ENCODE assay signal across 18 cellular contexts in genomic region chr3:3589715-3590130, GRCh38.
DNase-seq lines count a peak whose midpoint lies in the region; ATAC-seq and TF ChIP-seq lines count a peak whose summit lies in the region.
"Had no signal": no experiment of that assay in that cellular context is flagged by ENCODE, and none has a peak within 500 bp of the region (broad histone marks: within the 10 kb centered on the region; RNA-seq: fewer than 3 reads in every experiment).

No MANE protein-coding gene starts in this region.

- H3K4me1 Mint-ChIP-seq in activated naive CD4-positive, alpha-beta T cell treated with anti-CD3 and anti-CD28 coated beads, Interleukin-2, amount 10 ng/mL, durations not matched to agents 7 days and 5 days, result no peaks in the 10 kb centered on the region

- no peak overlapping the region for H3K4me3 Mint-ChIP-seq in activated naive CD4-positive, alpha-beta T cell treated with anti-CD3 and anti-CD28 coated beads, Interleukin-2, amount 10 ng/mL, durations not matched to agents 7 days and 5 days
- H3K4me3 Mint-ChIP-seq: nephron had no signal

- no peaks in the 10 kb centered on the region for H3K36me3 Mint-ChIP-seq in activated naive CD4-positive, alpha-beta T cell treated with anti-CD3 and anti-CD28 coated beads, Interleukin-2, amount 10 ng/mL, durations not matched to agents 7 days and 5 days

- DNase-seq in AML-193 (lab: John Stamatoyannopoulos, UW) (peak; percentile 99 to 100), HL-60 (ENCODE audit: low read depth in 1 of 2, low spot score in 1 of 2) (peak; percentile 23 to 96), pons (ENCODE audit: low spot score) (no peak), NCI-H446 (lab: John Stamatoyannopoulos, UW) (no peak), nucleus accumbens (lab: John Stamatoyannopoulos, UW) (no peak)
- DNase-seq in activated naive CD4-positive, alpha-beta T cell treated with anti-CD3 and anti-CD28 coated beads, Interleukin-2, amount 10 ng/mL, durations not matched to agents 7 days and 5 days, result no peak
- DNase-seq: activated T-cell treated with anti-CD3 and anti-CD28 coated beads, Interleukin-2, amount 50 U/mL, for 1 hour; DMS79 treated with DMSO at 0.1 percent for 48 hours; foreskin fibroblast; kidney; NCI-H510A had no signal

- TF ChIP-seq CTCF in HL-60 (IDR thresholded peaks at IDR 0.05; ENCODE audit: insufficient read depth, low read length), result no peak

- peak overlapping the region; percentile 99 for H3K27ac ChIP-seq in HL-60 (replicated peaks)
- H3K27ac ChIP-seq: A549, SJSA1, tibial nerve, VCaP had no signal

- H3K27me3 Mint-ChIP-seq in activated naive CD4-positive, alpha-beta T cell treated with anti-CD3 and anti-CD28 coated beads, Interleukin-2, amount 10 ng/mL, durations not matched to agents 7 days and 5 days, result no peaks in the 10 kb centered on the region

- H3K27me3 ChIP-seq in HL-60 (ENCODE audit: insufficient read depth, poor library complexity, severe bottlenecking), result no peaks in the 10 kb centered on the region
- H3K27me3 ChIP-seq: SJSA1, tibial nerve had no signal

- ATAC-seq in GM19023 (IDR thresholded peaks at IDR 0.05; ENCODE audit: unreplicated experiment) (peak; percentile 83), HG02763 (IDR thresholded peaks at IDR 0.05; ENCODE audit: unreplicated experiment) (peak; percentile 75)
- ATAC-seq: A549 had no signal

- no peak overlapping the region for H3K4me3 ChIP-seq in HL-60 (replicated peaks; ENCODE audit: insufficient read depth, low read length)
- H3K4me3 ChIP-seq: A549, SJSA1, tibial nerve had no signal

- CTCF ChIA-PET in activated naive CD4-positive, alpha-beta T cell treated with anti-CD3 and anti-CD28 coated beads, Interleukin-2, amount 10 ng/mL, durations not matched to agents 7 days and 5 days (lab: Charles Lee), result no interaction called here

- H3K27ac Mint-ChIP-seq in activated naive CD4-positive, alpha-beta T cell treated with anti-CD3 and anti-CD28 coated beads, Interleukin-2, amount 10 ng/mL, durations not matched to agents 7 days and 5 days, result no peak overlapping the region
- H3K27ac Mint-ChIP-seq: nephron had no signal

- H3K9me3 Mint-ChIP-seq in activated naive CD4-positive, alpha-beta T cell treated with anti-CD3 and anti-CD28 coated beads, Interleukin-2, amount 10 ng/mL, durations not matched to agents 7 days and 5 days, result no peaks in the 10 kb centered on the region

Comparison
In these comparisons a context has a peak if more than half of its experiments do, and no peak if none do; other contexts are left out.
1. DNase-seq: peak in AML-193 (2 of 2) and HL-60 (2 of 2); none in activated naive CD4-positive, alpha-beta T cell treated with anti-CD3 and anti-CD28 coated beads, Interleukin-2, amount 10 ng/mL, durations not matched to agents 7 days and 5 days (single experiment), pons (single experiment), NCI-H446 (0 of 2) and nucleus accumbens (0 of 56).